ENCODE assay signal across 12 cellular contexts in the genomic region with DNA sequence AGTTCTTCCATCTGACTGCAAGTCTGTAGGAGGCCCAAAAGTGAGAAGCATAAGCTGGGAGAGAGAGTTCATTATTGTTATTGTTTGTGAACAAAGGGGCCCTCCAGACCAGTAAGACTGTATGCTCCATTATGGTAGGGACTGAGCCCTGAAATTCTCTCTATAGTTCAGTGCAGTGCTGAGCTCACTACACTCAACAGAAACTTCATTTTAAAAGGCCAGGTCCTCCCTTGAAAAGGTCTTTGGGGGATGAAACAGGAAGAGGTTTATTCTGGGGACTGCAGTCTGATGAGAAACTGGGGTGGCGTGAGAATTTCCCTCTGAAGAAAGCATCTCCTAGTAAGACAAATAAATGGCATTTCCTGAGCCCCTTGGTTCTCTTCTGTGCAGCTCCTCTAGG. TPM values are rescaled to one million over a fixed set of nuclear protein-coding genes. Genes with fewer than 3 reads are reported as not detected.
DNase-seq lines count a peak whose midpoint lies in the region; ATAC-seq and TF ChIP-seq lines count a peak whose summit lies in the region.
"Had no signal": no experiment of that assay in that cellular context is flagged by ENCODE, and none has a peak within 500 bp of the region (broad histone marks: within the 10 kb centered on the region; RNA-seq: fewer than 3 reads in every experiment).

No MANE protein-coding gene starts in this region.

- peaks cover 20% of the 10 kb centered on the region for H3K4me1 Mint-ChIP-seq in activated CD4-positive, alpha-beta T cell treated with anti-CD3 and anti-CD28 coated beads, Interleukin-2, amount 10 ng/mL, durations not matched to agents 7 days and 5 days
- peaks cover 2% of the 10 kb centered on the region for H3K4me1 Mint-ChIP-seq in endodermal cell
- H3K4me1 Mint-ChIP-seq in stimulated activated effector memory CD8-positive, alpha-beta T cell treated with anti-CD3 and anti-CD28 coated beads, Interleukin-12 subunit alpha, Interleukin-12 subunit beta, amount 100 ng/mL, for 72 hours, result peaks cover 11% of the 10 kb centered on the region

- peak overlapping the region; percentile 1 for H3K27ac Mint-ChIP-seq in activated CD4-positive, alpha-beta T cell treated with anti-CD3 and anti-CD28 coated beads, Interleukin-2, amount 10 ng/mL, durations not matched to agents 7 days and 5 days
- no peak overlapping the region for H3K27ac Mint-ChIP-seq in endodermal cell
- peak overlapping the region; percentile 80 for H3K27ac Mint-ChIP-seq in stimulated activated effector memory CD8-positive, alpha-beta T cell treated with anti-CD3 and anti-CD28 coated beads, Interleukin-12 subunit alpha, Interleukin-12 subunit beta, amount 100 ng/mL, for 72 hours

- H3K27me3 ChIP-seq in endodermal cell (ENCODE audit: control insufficient read depth, insufficient read depth, low read length, poor library complexity, severe bottlenecking) (no peaks in the 10 kb centered on the region), gastrocnemius medialis (no peaks in the 10 kb centered on the region)

- POLR2A ChIA-PET in activated CD4-positive, alpha-beta T cell treated with anti-CD3 and anti-CD28 coated beads, Interleukin-2, amount 10 ng/mL, durations not matched to agents 7 days and 5 days (lab: Charles Lee), result no interaction called here

- H3K9me3 ChIP-seq in endodermal cell (ENCODE audit: control insufficient read depth, low read length), result no peaks in the 10 kb centered on the region
- no peaks in the 10 kb centered on the region for H3K9me3 ChIP-seq in gastrocnemius medialis

- no peak for ATAC-seq in stimulated activated effector memory CD8-positive, alpha-beta T cell treated with anti-CD3 and anti-CD28 coated beads, Interleukin-12 subunit alpha, Interleukin-12 subunit beta, amount 100 ng/mL, for 72 hours
- ATAC-seq in GM21360 (IDR thresholded peaks at IDR 0.05; ENCODE audit: unreplicated experiment), result no peak
- no peak for ATAC-seq in gastrocnemius medialis
- ATAC-seq in HG03159 (IDR thresholded peaks at IDR 0.05; ENCODE audit: unreplicated experiment), result no peak
- ATAC-seq: left lobe of liver had no signal

- no peak overlapping the region for H3K9ac ChIP-seq in endodermal cell (ENCODE audit: extremely low read depth, low read length, poor library complexity, severe bottlenecking)

- TF ChIP-seq POLR2A in gastrocnemius medialis (IDR thresholded peaks at IDR 0.05), result no peak

- H3K27ac ChIP-seq in endodermal cell (ENCODE audit: low read depth, low read length) (peak overlapping the region; percentile 44), gastrocnemius medialis (peak overlapping the region in 2 of 4 donors; percentile 17 to 48)

- CTCF ChIA-PET in activated CD4-positive, alpha-beta T cell treated with anti-CD3 and anti-CD28 coated beads, Interleukin-2, amount 10 ng/mL, durations not matched to agents 7 days and 5 days (lab: Charles Lee), result interaction anchor here (1.3 to 3.8 kb wide), 2 partner anchors 9 to 17 kb away, joined by 3 to 21 read pairs; a partner anchor contains a TSS

- no peak for DNase-seq in activated CD4-positive, alpha-beta T cell treated with anti-CD3 and anti-CD28 coated beads, Interleukin-2, amount 10 ng/mL, durations not matched to agents 7 days and 5 days
- DNase-seq in activated CD4-positive, alpha-beta T cell treated with anti-CD3 and anti-CD28 coated beads for 4 hours, result no peak
- DNase-seq in MV-4-11 (lab: John Stamatoyannopoulos, UW) (peak; percentile 12), endodermal cell (no peak), gastrocnemius medialis (no peak)
- no peak for DNase-seq in stimulated activated effector memory CD8-positive, alpha-beta T cell treated with anti-CD3 and anti-CD28 coated beads, Interleukin-12 subunit alpha, Interleukin-12 subunit beta, amount 100 ng/mL, for 72 hours (ENCODE audit: low spot score in 2 of 2)
- DNase-seq: DMS53, NCI-H226, T1000 had no signal

- H3K27me3 Mint-ChIP-seq in activated CD4-positive, alpha-beta T cell treated with anti-CD3 and anti-CD28 coated beads, Interleukin-2, amount 10 ng/mL, durations not matched to agents 7 days and 5 days, result no peaks in the 10 kb centered on the region
- H3K27me3 Mint-ChIP-seq in endodermal cell (ENCODE audit: insufficient read depth), result no peaks in the 10 kb centered on the region

- no peak overlapping the region for H3K4me3 Mint-ChIP-seq in activated CD4-positive, alpha-beta T cell treated with anti-CD3 and anti-CD28 coated beads, Interleukin-2, amount 10 ng/mL, durations not matched to agents 7 days and 5 days
- no peak overlapping the region for H3K4me3 Mint-ChIP-seq in endodermal cell
- H3K4me3 Mint-ChIP-seq in stimulated activated effector memory CD8-positive, alpha-beta T cell treated with anti-CD3 and anti-CD28 coated beads, Interleukin-12 subunit alpha, Interleukin-12 subunit beta, amount 100 ng/mL, for 72 hours, result no peak overlapping the region

- H3K9me3 Mint-ChIP-seq in activated CD4-positive, alpha-beta T cell treated with anti-CD3 and anti-CD28 coated beads, Interleukin-2, amount 10 ng/mL, durations not matched to agents 7 days and 5 days, result no peaks in the 10 kb centered on the region
- no peaks in the 10 kb centered on the region for H3K9me3 Mint-ChIP-seq in endodermal cell
- no peaks in the 10 kb centered on the region for H3K9me3 Mint-ChIP-seq in stimulated activated effector memory CD8-positive, alpha-beta T cell treated with anti-CD3 and anti-CD28 coated beads, Interleukin-12 subunit alpha, Interleukin-12 subunit beta, amount 100 ng/mL, for 72 hours

- in situ Hi-C loops in gastrocnemius medialis (cut with MboI; ENCODE audit: low sequenced_read_pairs in 4 of 4), result loop anchor here in 1 of 4 donors (10.0 kb wide), 1 partner anchor 57 kb away; a partner anchor contains a TSS

- intact Hi-C loops in gastrocnemius medialis (cut with DNase I; ENCODE audit: low total_unique reads), result no loop called here

- H3K4me1 ChIP-seq in endodermal cell (ENCODE audit: control insufficient read depth, insufficient read depth, low read length) (no peaks in the 10 kb centered on the region), gastrocnemius medialis (peaks cover 7% of the 10 kb centered on the region in 2 donors)

- H3K36me3 ChIP-seq in endodermal cell (ENCODE audit: control insufficient read depth, insufficient read depth, low read length), result peaks cover 18% of the 10 kb centered on the region
- peaks cover 0 to 36% of the 10 kb centered on the region in 2 donors for H3K36me3 ChIP-seq in gastrocnemius medialis

- H3K36me3 Mint-ChIP-seq in activated CD4-positive, alpha-beta T cell treated with anti-CD3 and anti-CD28 coated beads, Interleukin-2, amount 10 ng/mL, durations not matched to agents 7 days and 5 days (ENCODE audit: low read depth), result peaks cover 12% of the 10 kb centered on the region
- peaks cover 22% of the 10 kb centered on the region for H3K36me3 Mint-ChIP-seq in endodermal cell (ENCODE audit: low read depth)
- H3K36me3 Mint-ChIP-seq in stimulated activated effector memory CD8-positive, alpha-beta T cell treated with anti-CD3 and anti-CD28 coated beads, Interleukin-12 subunit alpha, Interleukin-12 subunit beta, amount 100 ng/mL, for 72 hours, result peaks cover 47% of the 10 kb centered on the region

- H3K4me3 ChIP-seq in endodermal cell (ENCODE audit: low read length), result no peak overlapping the region
- H3K4me3 ChIP-seq in gastrocnemius medialis, result no peak overlapping the region

- TF ChIP-seq CTCF in endodermal cell (conservative IDR thresholded peaks at IDR 0.05) (no peak), gastrocnemius medialis (IDR thresholded peaks at IDR 0.05 in 4 of 5, conservative IDR thresholded peaks at IDR 0.05 in 1 of 5) (no peak)

- 90% methylated on average over 1 of the region's 1 CpG; no CpG with 5 or more reads in 1 of the 2 experiments for WGBS in endodermal cell (ENCODE audit: insufficient coverage in 1 of 2, insufficient read length in 1 of 2), 2 experiments

RNA-seq across cellular contexts. Expression of a gene that starts 5.5 kb away (rescaled TPM):
- total RNA-seq in activated CD4-positive, alpha-beta T cell treated with anti-CD3 and anti-CD28 coated beads, Interleukin-2, amount 10 ng/mL, durations not matched to agents 7 days and 5 days, result 10 to 100 TPM; 73.4 to 75.4 TPM
- total RNA-seq in endodermal cell (10 to 100 TPM; 45.2 to 51.2 TPM), gastrocnemius medialis (10 to 100 TPM; 22.0 to 40.7 (median 28.1) TPM)
- polyA plus RNA-seq in endodermal cell (2013, experiment 1 of 2), result 32.0 TPM
- polyA plus RNA-seq in endodermal cell (2013, experiment 2 of 2), result 31.3 TPM

RNA-seq across cellular contexts. Expression of a gene that starts 18.3 kb away (rescaled TPM):
- total RNA-seq in activated CD4-positive, alpha-beta T cell treated with anti-CD3 and anti-CD28 coated beads, Interleukin-2, amount 10 ng/mL, durations not matched to agents 7 days and 5 days, result 100 to 1,000 TPM; 165 to 180 TPM
- total RNA-seq in endodermal cell, result 100 to 1,000 TPM in 1 of 2 donors, 10 to 100 TPM in 1; 89.5 to 115 TPM
- 51.8 TPM for polyA plus RNA-seq in endodermal cell (2013, experiment 1 of 2)
- 31.1 TPM for polyA plus RNA-seq in endodermal cell (2013, experiment 2 of 2)
- total RNA-seq in gastrocnemius medialis, result 10 to 100 TPM; 38.0 to 45.8 (median 40.1) TPM

RNA-seq across cellular contexts. Expression of a gene that starts 30.2 kb away (rescaled TPM):
- 100 to 1,000 TPM in 1 of 2 experiments, 10 to 100 TPM in 1; 80.7 to 107 TPM for total RNA-seq in activated CD4-positive, alpha-beta T cell treated with anti-CD3 and anti-CD28 coated beads, Interleukin-2, amount 10 ng/mL, durations not matched to agents 7 days and 5 days
- total RNA-seq in endodermal cell (10 to 100 TPM; 35.5 to 40.9 TPM), gastrocnemius medialis (10 to 100 TPM; 17.4 to 27.1 (median 23.3) TPM)
- polyA plus RNA-seq in endodermal cell (2013, experiment 1 of 2), result 34.7 TPM
- 33.7 TPM for polyA plus RNA-seq in endodermal cell (2013, experiment 2 of 2)

RNA-seq across cellular contexts. Expression of a gene that starts 35.1 kb away (rescaled TPM):
- total RNA-seq in activated CD4-positive, alpha-beta T cell treated with anti-CD3 and anti-CD28 coated beads, Interleukin-2, amount 10 ng/mL, durations not matched to agents 7 days and 5 days, result 10 to 100 TPM; 33.5 to 36.4 TPM
- total RNA-seq in endodermal cell (100 to 1,000 TPM; 129 to 154 TPM), gastrocnemius medialis (10 to 100 TPM; 37.1 to 63.2 (median 47.9) TPM)
- 97.1 TPM for polyA plus RNA-seq in endodermal cell (2013, experiment 1 of 2)
- 96.8 TPM for polyA plus RNA-seq in endodermal cell (2013, experiment 2 of 2)

RNA-seq across cellular contexts. Expression of a gene that starts 39.5 kb away (rescaled TPM):
- 1 to 10 TPM; 6.9 to 7.9 TPM for total RNA-seq in activated CD4-positive, alpha-beta T cell treated with anti-CD3 and anti-CD28 coated beads, Interleukin-2, amount 10 ng/mL, durations not matched to agents 7 days and 5 days
- total RNA-seq in endodermal cell (10 to 100 TPM; 15.6 to 23.9 TPM), gastrocnemius medialis (1 to 10 TPM; 4.5 to 7.9 (median 5.7) TPM)
- 24.4 TPM for polyA plus RNA-seq in endodermal cell (2013, experiment 1 of 2)
- polyA plus RNA-seq in endodermal cell (2013, experiment 2 of 2), result 22.3 TPM
